1 cellular context compared by ENCODE assay signal in the genomic region with DNA sequence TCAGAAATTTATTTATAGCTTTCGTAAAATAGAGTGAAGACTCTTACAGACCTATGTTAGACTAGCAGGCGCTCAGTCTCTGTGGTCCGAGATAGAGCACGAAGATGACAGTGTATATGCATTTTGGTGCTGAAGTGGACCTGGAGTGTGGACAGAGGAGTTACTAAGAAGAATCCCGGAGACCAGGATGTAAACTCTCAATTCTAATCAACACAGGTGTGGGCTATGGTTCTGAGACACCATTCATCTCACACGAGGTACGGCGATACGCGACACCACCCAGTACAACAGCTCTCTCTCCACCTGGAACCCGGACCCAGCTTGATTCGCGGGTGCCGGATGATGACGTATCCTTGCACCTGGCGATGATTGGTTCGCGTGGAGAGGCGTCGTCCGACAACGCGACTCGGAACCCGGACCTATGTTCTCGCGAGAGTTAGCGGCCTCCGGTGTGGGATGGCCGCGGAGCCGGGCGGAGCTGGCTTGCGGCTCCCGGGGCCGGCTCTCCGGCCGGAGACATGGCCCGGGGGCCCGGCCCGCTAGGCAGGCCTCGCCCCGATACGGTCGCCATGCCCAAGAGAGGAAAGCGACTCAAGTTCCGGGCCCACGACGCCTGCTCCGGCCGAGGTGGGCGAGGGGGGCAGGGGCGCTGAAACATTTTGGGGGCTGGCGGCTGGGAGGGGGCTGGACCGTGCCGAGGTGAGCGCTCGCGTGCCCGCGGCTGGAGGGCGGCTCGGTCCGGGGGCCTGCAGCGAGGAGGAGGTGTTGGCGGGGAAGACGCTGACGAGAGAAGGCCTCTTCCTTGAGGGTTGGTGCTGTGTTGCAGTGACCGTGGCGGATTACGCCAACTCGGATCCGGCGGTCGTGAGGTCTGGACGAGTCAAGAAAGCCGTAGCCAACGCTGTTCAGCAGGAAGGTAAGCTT.
TF ChIP-seq lines count a peak whose summit lies in the region.

A gene with protein sequence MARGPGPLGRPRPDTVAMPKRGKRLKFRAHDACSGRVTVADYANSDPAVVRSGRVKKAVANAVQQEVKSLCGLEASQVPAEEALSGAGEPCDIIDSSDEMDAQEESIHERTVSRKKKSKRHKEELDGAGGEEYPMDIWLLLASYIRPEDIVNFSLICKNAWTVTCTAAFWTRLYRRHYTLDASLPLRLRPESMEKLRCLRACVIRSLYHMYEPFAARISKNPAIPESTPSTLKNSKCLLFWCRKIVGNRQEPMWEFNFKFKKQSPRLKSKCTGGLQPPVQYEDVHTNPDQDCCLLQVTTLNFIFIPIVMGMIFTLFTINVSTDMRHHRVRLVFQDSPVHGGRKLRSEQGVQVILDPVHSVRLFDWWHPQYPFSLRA (plus strand): TSS at position 427 of the 924 bp plus-strand sequence. CDS start 92 bp downstream, at position 519.

TF ChIP-seq in K562, 482 proteins besides CTCF, POLR2A, EP300 and RAD21 (continued from another document and continues in another):
- TF ChIP-seq, protein P1, sequence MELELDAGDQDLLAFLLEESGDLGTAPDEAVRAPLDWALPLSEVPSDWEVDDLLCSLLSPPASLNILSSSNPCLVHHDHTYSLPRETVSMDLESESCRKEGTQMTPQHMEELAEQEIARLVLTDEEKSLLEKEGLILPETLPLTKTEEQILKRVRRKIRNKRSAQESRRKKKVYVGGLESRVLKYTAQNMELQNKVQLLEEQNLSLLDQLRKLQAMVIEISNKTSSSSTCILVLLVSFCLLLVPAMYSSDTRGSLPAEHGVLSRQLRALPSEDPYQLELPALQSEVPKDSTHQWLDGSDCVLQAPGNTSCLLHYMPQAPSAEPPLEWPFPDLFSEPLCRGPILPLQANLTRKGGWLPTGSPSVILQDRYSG (tag; conservative IDR thresholded peaks at IDR 0.05; ENCODE audit: low read depth), result peak; percentile 68; the same call in 1 of the 2 replicates
- TF ChIP-seq HNRNPK (IDR thresholded peaks at IDR 0.05; ENCODE audit: low read depth, low read length, poor library complexity, severe bottlenecking) (no peak), ZKSCAN3 (CRISPR knock-in tag; IDR thresholded peaks at IDR 0.05) (no peak), EZH2 (IDR thresholded peaks at IDR 0.05; ENCODE audit: borderline replicate concordance, low read depth, low read length) (no peak), RNF2 (IDR thresholded peaks at IDR 0.05) (peak; percentile 57; the same call in 1 of the 2 replicates), E2F3 (CRISPR knock-in tag; IDR thresholded peaks at IDR 0.05) (no peak), ZC3H11A (IDR thresholded peaks at IDR 0.05; ENCODE audit: low read depth, low read length) (no peak), HDAC6 (IDR thresholded peaks at IDR 0.05; ENCODE audit: low read depth, low read length) (no peak), NEUROD1 (IDR thresholded peaks at IDR 0.05; ENCODE audit: borderline replicate concordance, low read depth, low read length, partially characterized antibody) (peak; percentile 59), TEAD4 (IDR thresholded peaks at IDR 0.05; ENCODE audit: low read length) (peak; percentile 35; the same call in 1 of the 2 replicates), TEAD4 (CRISPR knock-in tag; IDR thresholded peaks at IDR 0.05; ENCODE audit: borderline replicate concordance) (no peak), MEIS2 (IDR thresholded peaks at IDR 0.05; ENCODE audit: partially characterized antibody) (no peak), HDAC3 (IDR thresholded peaks at IDR 0.05; ENCODE audit: borderline replicate concordance, partially characterized antibody) (no peak), ZBTB8A (IDR thresholded peaks at IDR 0.05; ENCODE audit: partially characterized antibody) (no peak), GATA2 (CRISPR knock-in tag; IDR thresholded peaks at IDR 0.05) (0 out of 2 replicates have a peak, but pooled peaks have one; percentile 24), KDM4B (IDR thresholded peaks at IDR 0.05; ENCODE audit: borderline replicate concordance in 2 of 2, low read depth in 1 of 2) (no peak; a peak in 1 of 4 replicates), TAF7 (tag; IDR thresholded peaks at IDR 0.05) (peak; percentile 34; the same call in 1 of the 2 replicates), NCOA2 (IDR thresholded peaks at IDR 0.05; ENCODE audit: partially characterized antibody in 2 of 2) (no peak), NUFIP1 (IDR thresholded peaks at IDR 0.05; ENCODE audit: partially characterized antibody) (no peak), EHMT2 (IDR thresholded peaks at IDR 0.05) (no peak), EGR1 (conservative IDR thresholded peaks at IDR 0.05) (peak; percentile 25; the same call in 1 of the 2 replicates), MCM7 (IDR thresholded peaks at IDR 0.05) (no peak), L3MBTL2 (IDR thresholded peaks at IDR 0.05) (peak; percentile 84), HDGF (IDR thresholded peaks at IDR 0.05) (no peak), RUNX1 (IDR thresholded peaks at IDR 0.05; ENCODE audit: low read depth) (no peak), HNRNPLL (IDR thresholded peaks at IDR 0.05; ENCODE audit: low read depth, low read length, poor library complexity, severe bottlenecking) (no peak), KLF16 (IDR thresholded peaks at IDR 0.05) (peak; percentile 69), ZNF586 (CRISPR knock-in tag; conservative IDR thresholded peaks at IDR 0.05) (no peak), SRSF7 (optimal IDR thresholded peaks at IDR 0.05; ENCODE audit: low read depth, low read length) (no peak), CCAR2 (IDR thresholded peaks at IDR 0.05; ENCODE audit: low read depth, low read length) (no peak), ETV6 (IDR thresholded peaks at IDR 0.05; ENCODE audit: borderline replicate concordance in 1 of 2, low read depth in 2 of 2, low read length in 1 of 2) (no peak), ETV6 (CRISPR knock-in tag; IDR thresholded peaks at IDR 0.05; ENCODE audit: borderline replicate concordance) (no peak), ZNF717 (CRISPR knock-in tag; IDR thresholded peaks at IDR 0.05) (no peak), FOS (IDR thresholded peaks at IDR 0.05; ENCODE audit: extremely low read depth, insufficient read length) (peak; percentile 86), FIP1L1 (IDR thresholded peaks at IDR 0.05; ENCODE audit: low read depth, low read length, poor library complexity, severe bottlenecking) (peak; percentile 33), HMG20B (CRISPR knock-in tag; IDR thresholded peaks at IDR 0.05) (no peak; the same call in 1 of the 2 replicates), HSF4 (CRISPR knock-in tag; IDR thresholded peaks at IDR 0.05; ENCODE audit: borderline replicate concordance) (no peak), ZNF431 (CRISPR knock-in tag; IDR thresholded peaks at IDR 0.05) (0 out of 2 replicates have a peak, but pooled peaks have one; percentile 5), ZNF436 (CRISPR knock-in tag; IDR thresholded peaks at IDR 0.05) (0 out of 2 replicates have a peak, but pooled peaks have one; percentile 32), RBBP5 (IDR thresholded peaks at IDR 0.05; ENCODE audit: borderline replicate concordance, insufficient read depth, low read length, poor library complexity, severe bottlenecking) (peak; percentile 77), TRIM28 (IDR thresholded peaks at IDR 0.05) (0 out of 2 replicates have a peak, but pooled peaks have one; percentile 19), NR1H2 (CRISPR knock-in tag; IDR thresholded peaks at IDR 0.05) (peak; percentile 80; the same call in 1 of the 2 replicates), ZNF232 (CRISPR knock-in tag; IDR thresholded peaks at IDR 0.05) (peak; percentile 30; the same call in 1 of the 2 replicates), SREBF1 (IDR thresholded peaks at IDR 0.05; ENCODE audit: borderline replicate concordance, low read depth, low read length) (no peak), U2AF1 (optimal IDR thresholded peaks at IDR 0.05; ENCODE audit: low read depth, low read length) (peak; percentile 12), ZNF384 (IDR thresholded peaks at IDR 0.05; ENCODE audit: low read depth, low read length) (no peak; the same call in 1 of the 2 replicates)
- TF ChIP-seq, protein P2, sequence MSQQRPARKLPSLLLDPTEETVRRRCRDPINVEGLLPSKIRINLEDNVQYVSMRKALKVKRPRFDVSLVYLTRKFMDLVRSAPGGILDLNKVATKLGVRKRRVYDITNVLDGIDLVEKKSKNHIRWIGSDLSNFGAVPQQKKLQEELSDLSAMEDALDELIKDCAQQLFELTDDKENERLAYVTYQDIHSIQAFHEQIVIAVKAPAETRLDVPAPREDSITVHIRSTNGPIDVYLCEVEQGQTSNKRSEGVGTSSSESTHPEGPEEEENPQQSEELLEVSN (IDR thresholded peaks at IDR 0.05; ENCODE audit: borderline replicate concordance in 1 of 2, extremely low read depth in 1 of 2, insufficient read depth in 1 of 2, insufficient read length in 1 of 2, low read depth in 1 of 2, low read length in 1 of 2, poor library complexity in 1 of 2, severe bottlenecking in 1 of 2), result peak; percentile 87 to 92
- TF ChIP-seq, protein P3, sequence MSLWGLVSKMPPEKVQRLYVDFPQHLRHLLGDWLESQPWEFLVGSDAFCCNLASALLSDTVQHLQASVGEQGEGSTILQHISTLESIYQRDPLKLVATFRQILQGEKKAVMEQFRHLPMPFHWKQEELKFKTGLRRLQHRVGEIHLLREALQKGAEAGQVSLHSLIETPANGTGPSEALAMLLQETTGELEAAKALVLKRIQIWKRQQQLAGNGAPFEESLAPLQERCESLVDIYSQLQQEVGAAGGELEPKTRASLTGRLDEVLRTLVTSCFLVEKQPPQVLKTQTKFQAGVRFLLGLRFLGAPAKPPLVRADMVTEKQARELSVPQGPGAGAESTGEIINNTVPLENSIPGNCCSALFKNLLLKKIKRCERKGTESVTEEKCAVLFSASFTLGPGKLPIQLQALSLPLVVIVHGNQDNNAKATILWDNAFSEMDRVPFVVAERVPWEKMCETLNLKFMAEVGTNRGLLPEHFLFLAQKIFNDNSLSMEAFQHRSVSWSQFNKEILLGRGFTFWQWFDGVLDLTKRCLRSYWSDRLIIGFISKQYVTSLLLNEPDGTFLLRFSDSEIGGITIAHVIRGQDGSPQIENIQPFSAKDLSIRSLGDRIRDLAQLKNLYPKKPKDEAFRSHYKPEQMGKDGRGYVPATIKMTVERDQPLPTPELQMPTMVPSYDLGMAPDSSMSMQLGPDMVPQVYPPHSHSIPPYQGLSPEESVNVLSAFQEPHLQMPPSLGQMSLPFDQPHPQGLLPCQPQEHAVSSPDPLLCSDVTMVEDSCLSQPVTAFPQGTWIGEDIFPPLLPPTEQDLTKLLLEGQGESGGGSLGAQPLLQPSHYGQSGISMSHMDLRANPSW (CRISPR knock-in tag; IDR thresholded peaks at IDR 0.05), result no peak
- TF ChIP-seq, protein P4, sequence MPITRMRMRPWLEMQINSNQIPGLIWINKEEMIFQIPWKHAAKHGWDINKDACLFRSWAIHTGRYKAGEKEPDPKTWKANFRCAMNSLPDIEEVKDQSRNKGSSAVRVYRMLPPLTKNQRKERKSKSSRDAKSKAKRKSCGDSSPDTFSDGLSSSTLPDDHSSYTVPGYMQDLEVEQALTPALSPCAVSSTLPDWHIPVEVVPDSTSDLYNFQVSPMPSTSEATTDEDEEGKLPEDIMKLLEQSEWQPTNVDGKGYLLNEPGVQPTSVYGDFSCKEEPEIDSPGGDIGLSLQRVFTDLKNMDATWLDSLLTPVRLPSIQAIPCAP (CRISPR knock-in tag; IDR thresholded peaks at IDR 0.05; ENCODE audit: borderline replicate concordance), result no peak
- TF ChIP-seq, protein P5, sequence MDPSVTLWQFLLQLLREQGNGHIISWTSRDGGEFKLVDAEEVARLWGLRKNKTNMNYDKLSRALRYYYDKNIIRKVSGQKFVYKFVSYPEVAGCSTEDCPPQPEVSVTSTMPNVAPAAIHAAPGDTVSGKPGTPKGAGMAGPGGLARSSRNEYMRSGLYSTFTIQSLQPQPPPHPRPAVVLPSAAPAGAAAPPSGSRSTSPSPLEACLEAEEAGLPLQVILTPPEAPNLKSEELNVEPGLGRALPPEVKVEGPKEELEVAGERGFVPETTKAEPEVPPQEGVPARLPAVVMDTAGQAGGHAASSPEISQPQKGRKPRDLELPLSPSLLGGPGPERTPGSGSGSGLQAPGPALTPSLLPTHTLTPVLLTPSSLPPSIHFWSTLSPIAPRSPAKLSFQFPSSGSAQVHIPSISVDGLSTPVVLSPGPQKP (CRISPR knock-in tag; IDR thresholded peaks at IDR 0.05), result no peak
- TF ChIP-seq, protein P6, sequence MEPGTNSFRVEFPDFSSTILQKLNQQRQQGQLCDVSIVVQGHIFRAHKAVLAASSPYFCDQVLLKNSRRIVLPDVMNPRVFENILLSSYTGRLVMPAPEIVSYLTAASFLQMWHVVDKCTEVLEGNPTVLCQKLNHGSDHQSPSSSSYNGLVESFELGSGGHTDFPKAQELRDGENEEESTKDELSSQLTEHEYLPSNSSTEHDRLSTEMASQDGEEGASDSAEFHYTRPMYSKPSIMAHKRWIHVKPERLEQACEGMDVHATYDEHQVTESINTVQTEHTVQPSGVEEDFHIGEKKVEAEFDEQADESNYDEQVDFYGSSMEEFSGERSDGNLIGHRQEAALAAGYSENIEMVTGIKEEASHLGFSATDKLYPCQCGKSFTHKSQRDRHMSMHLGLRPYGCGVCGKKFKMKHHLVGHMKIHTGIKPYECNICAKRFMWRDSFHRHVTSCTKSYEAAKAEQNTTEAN (CRISPR knock-in tag; IDR thresholded peaks at IDR 0.05), result no peak
- TF ChIP-seq, protein P7, sequence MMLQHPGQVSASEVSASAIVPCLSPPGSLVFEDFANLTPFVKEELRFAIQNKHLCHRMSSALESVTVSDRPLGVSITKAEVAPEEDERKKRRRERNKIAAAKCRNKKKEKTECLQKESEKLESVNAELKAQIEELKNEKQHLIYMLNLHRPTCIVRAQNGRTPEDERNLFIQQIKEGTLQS (IDR thresholded peaks at IDR 0.05), result peak; percentile 75
- TF ChIP-seq, protein P7 (CRISPR knock-in tag; conservative IDR thresholded peaks at IDR 0.05), result no peak
